25 cellular contexts compared by ENCODE assay signal in genomic region chr10:43060291-43060690, GRCh38. TPM values are rescaled to one million over a fixed set of nuclear protein-coding genes. Genes with fewer than 3 reads are reported as not detected.
DNase-seq lines count a peak whose midpoint lies in the region; ATAC-seq, FAIRE-seq and TF ChIP-seq lines count a peak whose summit lies in the region.
"Had no signal": no experiment of that assay in that cellular context is flagged by ENCODE, and none has a peak within 500 bp of the region (broad histone marks: within the 10 kb centered on the region; RNA-seq: fewer than 3 reads in every experiment).

No MANE protein-coding gene starts in this region.

- H3K27me3 ChIP-seq in liver (ENCODE audit: control insufficient read depth in 4 of 4, insufficient read depth in 4 of 4, low read length in 3 of 4): no peaks in the 10 kb centered on the region
- H3K27me3 ChIP-seq in HepG2 (ENCODE audit: control insufficient read depth in 1 of 2, insufficient read depth in 2 of 2, low read length in 2 of 2): peaks cover 4 to 16% of the 10 kb centered on the region in 2 experiments; a peak in 2 of 5 replicates
- no peaks in the 10 kb centered on the region for H3K27me3 ChIP-seq in right lobe of liver
- H3K27me3 ChIP-seq: colonic mucosa had no signal

- no peak for FAIRE-seq in HepG2 (lab: Jason Lieb, UNC)
- FAIRE-seq: D721Med, GM12892 had no signal

- CTCF ChIA-PET in HepG2 (lab: Yijun Ruan, JAX; ENCODE audit: low intra/inter-chr PET ratio, low total read pairs): no interaction called here

- H3K27ac ChIP-seq in liver (ENCODE audit: low read depth in 1 of 2, low read length in 2 of 2) (no peak overlapping the region), HepG2 (ENCODE audit: extremely low read length, insufficient read depth, low read length) (no peak overlapping the region), right lobe of liver (peak overlapping the region in 1 of 3 donors; percentile 21)
- H3K27ac ChIP-seq: colonic mucosa, skin epidermis, WERI-Rb-1 had no signal

- in situ Hi-C loops in HepG2 (cut with HindIII; ENCODE audit: extremely low pct_ligation_motif_present, low pct_unique_long_range_greater_than_20kb): no loop called here

- H3K4me3 ChIP-seq in liver (ENCODE audit: low read depth in 1 of 3, low read length in 3 of 3) (peak overlapping the region in 1 of 3 donors; percentile 14), HepG2 (replicated peaks in 1 of 3; ENCODE audit: insufficient read depth in 1 of 3, low read depth in 2 of 3, low read length in 3 of 3) (no peak overlapping the region), right lobe of liver (no peak overlapping the region)
- H3K4me3 ChIP-seq: colonic mucosa, lung, skin epidermis had no signal

- 30% methylated on average over 6 of the region's 6 CpGs for WGBS in liver
- 11% methylated on average over 5 of the region's 6 CpGs for WGBS in HepG2 (ENCODE audit: low lambda C conversion rate)
- 34% methylated on average over 3 of the region's 6 CpGs for WGBS in right lobe of liver (ENCODE audit: insufficient coverage, low coverage, low lambda C conversion rate, missing lambda C conversion rate)

- TF ChIP-seq EP300 in HepG2 (IDR thresholded peaks at IDR 0.05; ENCODE audit: low read depth in 2 of 2, low read length in 2 of 2): no peak
- no peak for TF ChIP-seq EP300 in HepG2 (CRISPR knock-in tag; IDR thresholded peaks at IDR 0.05; ENCODE audit: borderline replicate concordance)

- ATAC-seq in HepG2 (no peak), right lobe of liver (peak; percentile 92 to 96 (median 94)), HG02642 (IDR thresholded peaks at IDR 0.05; ENCODE audit: poor library complexity, unreplicated experiment) (no peak), GM21515 (IDR thresholded peaks at IDR 0.05; ENCODE audit: unreplicated experiment) (no peak), GM19351 (IDR thresholded peaks at IDR 0.05; ENCODE audit: unreplicated experiment) (no peak)
- ATAC-seq: effector memory CD8-positive, alpha-beta T cell; esophagus mucosa had no signal

- DNase-seq in HepG2 (ENCODE audit: low spot score) (no peak), SK-N-DZ (ENCODE audit: low spot score) (peak; percentile 60), right lobe of liver (peak; percentile 91 to 96 (median 96))
- DNase-seq: activated CD4-positive, alpha-beta T cell treated with anti-CD3 and anti-CD28 coated beads, Interleukin-2, amount 10 ng/mL, durations not matched to agents 7 days and 5 days; activated naive CD4-positive, alpha-beta T cell treated with anti-CD3 and anti-CD28 coated beads, Interleukin-2, amount 10 ng/mL, durations not matched to agents 7 days and 5 days; amniotic stem cell; colonic mucosa; effector memory CD8-positive, alpha-beta T cell; EL; foreskin melanocyte; HCEC 1CT; hippocampal formation; NCI-H1105 treated with DMSO at 0.1 percent for 48 hours; NCI-H69; T-helper 9 cell; WERI-Rb-1 had no signal

- TF ChIP-seq POLR2A in HepG2 (IDR thresholded peaks at IDR 0.05; ENCODE audit: insufficient read depth in 1 of 2, low read depth in 2 of 2, low read length in 2 of 2) (no peak), right lobe of liver (IDR thresholded peaks at IDR 0.05) (no peak)

- intact Hi-C loops in HepG2 (cut with micrococcal nuclease; ENCODE audit: unreplicated experiment): no loop called here
- intact Hi-C loops in right lobe of liver (cut with DNase I): loop anchor here in 1 of 2 donors (5.0 kb wide), 1 partner anchor 88 kb away; no protein-coding TSS in a partner anchor

- POLR2A ChIA-PET in HepG2 (lab: Yijun Ruan, JAX): no interaction called here

- no peaks in the 10 kb centered on the region for H3K79me2 ChIP-seq in HepG2 (ENCODE audit: insufficient read depth, low read length)

- no peak overlapping the region for H3K4me2 ChIP-seq in HepG2 (ENCODE audit: low read depth, low read length)

- H3K36me3 ChIP-seq in liver (ENCODE audit: control insufficient read depth in 4 of 4, insufficient read depth in 3 of 4, low read depth in 1 of 4, low read length in 3 of 4): no peaks in the 10 kb centered on the region
- no peaks in the 10 kb centered on the region for H3K36me3 ChIP-seq in HepG2 (replicated peaks in 1 of 2; ENCODE audit: control insufficient read depth in 1 of 2, insufficient read depth in 2 of 2, low read length in 2 of 2)
- H3K36me3 ChIP-seq in right lobe of liver: no peaks in the 10 kb centered on the region
- H3K36me3 ChIP-seq: colonic mucosa, WERI-Rb-1 had no signal

- no peak for TF ChIP-seq RAD21 in liver (IDR thresholded peaks at IDR 0.05)
- no peak for TF ChIP-seq RAD21 in HepG2 (CRISPR knock-in tag; IDR thresholded peaks at IDR 0.05)

- no TSS peak for BruUV-seq in HepG2 (replicated peaks; lab: Mats Ljungman, UMichigan)

- no peak overlapping the region for H3K9ac ChIP-seq in liver (ENCODE audit: low read depth in 1 of 2, low read length in 2 of 2)
- H3K9ac ChIP-seq in HepG2 (ENCODE audit: insufficient read depth, low read depth, low read length): no peak overlapping the region

- H3K9me3 ChIP-seq in liver (ENCODE audit: control insufficient read depth in 4 of 4, low read length in 3 of 4): no peaks in the 10 kb centered on the region
- H3K9me3 ChIP-seq in HepG2 (ENCODE audit: low read length): no peaks in the 10 kb centered on the region
- no peaks in the 10 kb centered on the region for H3K9me3 ChIP-seq in right lobe of liver
- H3K9me3 ChIP-seq: colonic mucosa had no signal

- no peaks in the 10 kb centered on the region for H4K20me1 ChIP-seq in HepG2 (ENCODE audit: insufficient read depth, low read length)

- peaks cover 15 to 48% (median 35%) of the 10 kb centered on the region in 4 donors for H3K4me1 ChIP-seq in liver (ENCODE audit: control insufficient read depth in 4 of 4, insufficient read depth in 4 of 4, low read length in 3 of 4)
- peaks cover 9% of the 10 kb centered on the region for H3K4me1 ChIP-seq in HepG2 (ENCODE audit: insufficient read depth, low read length)
- peaks cover 0 to 34% (median 11%) of the 10 kb centered on the region in 4 donors for H3K4me1 ChIP-seq in right lobe of liver
- H3K4me1 ChIP-seq: colonic mucosa had no signal

- no peak overlapping the region for H2AFZ ChIP-seq in HepG2 (ENCODE audit: low read length)

- TF ChIP-seq CTCF in liver (IDR thresholded peaks at IDR 0.05; ENCODE audit: low read depth, low read length, missing input control) (no peak), HepG2 (CRISPR knock-in tag; IDR thresholded peaks at IDR 0.05) (no peak), right lobe of liver (IDR thresholded peaks at IDR 0.05) (no peak)

TF ChIP-seq in liver, 16 proteins besides CTCF, POLR2A, EP300 and RAD21 (continues in another document):
- peak in 1 of 2 donors; percentile 85 for TF ChIP-seq HNF4A (conservative IDR thresholded peaks at IDR 0.05)

TF ChIP-seq in HepG2, 621 proteins besides CTCF, POLR2A, EP300 and RAD21 (continues in another document):
- TF ChIP-seq IRF2 (CRISPR knock-in tag; IDR thresholded peaks at IDR 0.05): no peak
- TF ChIP-seq ZNF382 (CRISPR knock-in tag; IDR thresholded peaks at IDR 0.05; ENCODE audit: borderline replicate concordance): no peak
- TF ChIP-seq HNF1B (CRISPR knock-in tag; IDR thresholded peaks at IDR 0.05): no peak
- TF ChIP-seq ZNF343 (CRISPR knock-in tag; IDR thresholded peaks at IDR 0.05): no peak
- no peak for TF ChIP-seq ZNF773 (CRISPR knock-in tag; IDR thresholded peaks at IDR 0.05; ENCODE audit: borderline replicate concordance)
- TF ChIP-seq SNRNP70 (IDR thresholded peaks at IDR 0.05; ENCODE audit: low read depth, low read length): no peak
- TF ChIP-seq HCFC1 (IDR thresholded peaks at IDR 0.05; ENCODE audit: low read depth, low read length): no peak
- no peak for TF ChIP-seq MED8 (CRISPR knock-in tag; IDR thresholded peaks at IDR 0.05; ENCODE audit: insufficient replicate concordance)

RNA-seq across cellular contexts. Expression of gene RET, which starts 16.6 kb away (rescaled TPM):
- total RNA-seq in liver (under 1 TPM; 0.09 to 0.33 TPM), HepG2 (2016; rRNA removed; fragmentation: Illumina TruSeq; extraction: Trizol) (0.02 TPM in 1 of 2 replicates, not detected in the other), right lobe of liver (10 to 100 TPM in 1 of 6 experiments, 1 to 10 TPM in 3, under 1 TPM in 2; 0.53 to 10.2 (median 1.4) TPM)
- polyA plus RNA-seq in liver (1 to 10 TPM in 1 of 2 donors, not detected in 1; 2.5 TPM), HepG2 (2011; rRNA removed) (not detected in 2 replicates)
- not detected in 2 replicates for total RNA-seq in HepG2 (2016; cell fraction: cytosol; rRNA removed; fragmentation: Illumina TruSeq; extraction: Trizol; ENCODE audit: low read depth)
- not detected in 2 replicates for total RNA-seq in HepG2 (2016; cell fraction: insoluble cytoplasmic fraction; rRNA removed; fragmentation: Illumina TruSeq; extraction: Trizol)
- total RNA-seq in HepG2 (2016; cell fraction: membrane; rRNA removed; fragmentation: Illumina TruSeq; extraction: Trizol): not detected in 2 replicates
- total RNA-seq in HepG2 (2016; cell fraction: nucleus; rRNA removed; fragmentation: Illumina TruSeq; extraction: Trizol): not detected in 2 replicates
- not detected in 2 replicates for polyA plus RNA-seq in HepG2 (2011; cell fraction: cytosol; rRNA removed)
- polyA plus RNA-seq in HepG2 (2011; cell fraction: nucleus; rRNA removed): not detected in 2 replicates
- polyA plus RNA-seq in HepG2 (2012): 0.03 TPM in 1 of 2 replicates, not detected in the other
- polyA plus RNA-seq in HepG2 (2016; cell fraction: cytosol; fragmentation: Illumina TruSeq; extraction: Trizol; ENCODE audit: low read depth): not detected in 2 replicates
- not detected in 2 replicates for polyA plus RNA-seq in HepG2 (2016; cell fraction: insoluble cytoplasmic fraction; fragmentation: Illumina TruSeq; extraction: Trizol; ENCODE audit: low read depth)
- polyA plus RNA-seq in HepG2 (2016; cell fraction: membrane; fragmentation: Illumina TruSeq; extraction: Trizol; ENCODE audit: low read depth): not detected in 2 replicates
- polyA plus RNA-seq in HepG2 (2016; cell fraction: nucleus; fragmentation: Illumina TruSeq; extraction: Trizol; ENCODE audit: insufficient read depth, low read depth): not detected in 2 replicates
- 0.04 TPM in 1 of 2 replicates, not detected in the other for polyA minus RNA-seq in HepG2 (2011; rRNA and poly(A)+ RNA removed; ENCODE audit: low replicate concordance)
- not detected in 2 replicates for polyA minus RNA-seq in HepG2 (2011; cell fraction: cytosol; rRNA and poly(A)+ RNA removed)
- not detected in 2 replicates for polyA minus RNA-seq in HepG2 (2011; cell fraction: nucleus; rRNA and poly(A)+ RNA removed)
- polyA plus RNA-seq in SK-N-DZ (2014; cell fraction: cytosol; rRNA removed): 11.9 and 13.3 TPM in 2 replicates
- polyA plus RNA-seq in SK-N-DZ (2014; cell fraction: nucleus; rRNA removed): 21.6 and 29.1 TPM in 2 replicates

Comparison
In these comparisons a context has a peak if more than half of its experiments do, and no peak if none do; other contexts are left out.
1. ATAC-seq: peak in right lobe of liver (4 of 4); none in HepG2 (single experiment), HG02642 (single experiment), GM21515 (single experiment) and GM19351 (single experiment).